13 cellular contexts compared by ENCODE assay signal in genomic region chr12:123808167-123808566, GRCh38. TPM values are rescaled to one million over a fixed set of nuclear protein-coding genes. Genes with fewer than 3 reads are reported as not detected.
DNase-seq lines count a peak whose midpoint lies in the region; ATAC-seq and TF ChIP-seq lines count a peak whose summit lies in the region.
"Had no signal": no experiment of that assay in that cellular context is flagged by ENCODE, and none has a peak within 500 bp of the region (broad histone marks: within the 10 kb centered on the region; RNA-seq: fewer than 3 reads in every experiment).

No MANE protein-coding gene starts in this region.

- H3K27ac ChIP-seq in CD4-positive, alpha-beta T cell (ENCODE audit: low read depth, low read length), result no peak overlapping the region
- H3K27ac ChIP-seq: psoas muscle had no signal

- H3K27ac Mint-ChIP-seq in activated T-helper 17 cell treated with anti-CD3 and anti-CD28 coated beads, Interleukin-2, amount 50 U/mL, for 72 hours, result peak overlapping the region; percentile 36
- no peak overlapping the region for H3K27ac Mint-ChIP-seq in CD4-positive, alpha-beta T cell

- peaks cover 23% of the 10 kb centered on the region for H3K27me3 Mint-ChIP-seq in activated T-helper 17 cell treated with anti-CD3 and anti-CD28 coated beads, Interleukin-2, amount 50 U/mL, for 72 hours
- peaks cover 6% of the 10 kb centered on the region for H3K27me3 Mint-ChIP-seq in CD4-positive, alpha-beta T cell

- no peaks in the 10 kb centered on the region for H3K9me3 Mint-ChIP-seq in activated T-helper 17 cell treated with anti-CD3 and anti-CD28 coated beads, Interleukin-2, amount 50 U/mL, for 72 hours
- no peaks in the 10 kb centered on the region for H3K9me3 Mint-ChIP-seq in CD4-positive, alpha-beta T cell
- H3K9me3 Mint-ChIP-seq: activated naive CD4-positive, alpha-beta T cell treated with anti-CD3 and anti-CD28 coated beads, Interleukin-2, amount 50 U/mL, for 72 hours had no signal

- H3K36me3 Mint-ChIP-seq in activated T-helper 17 cell treated with anti-CD3 and anti-CD28 coated beads, Interleukin-2, amount 50 U/mL, for 72 hours (ENCODE audit: low read depth), result no peaks in the 10 kb centered on the region
- H3K36me3 Mint-ChIP-seq in CD4-positive, alpha-beta T cell (ENCODE audit: low read depth), result no peaks in the 10 kb centered on the region
- H3K36me3 Mint-ChIP-seq: activated naive CD4-positive, alpha-beta T cell treated with anti-CD3 and anti-CD28 coated beads, Interleukin-2, amount 50 U/mL, for 72 hours had no signal

- no peak for TF ChIP-seq POLR2A in GM18505 (IDR thresholded peaks at IDR 0.05; ENCODE audit: borderline replicate concordance, extremely low read depth, insufficient read depth, insufficient read length)

- POLR2A ChIA-PET in CD4-positive, alpha-beta T cell (lab: Charles Lee), result no interaction called here

- no peaks in the 10 kb centered on the region for H3K9me3 ChIP-seq in CD4-positive, alpha-beta T cell (ENCODE audit: control insufficient read depth, low read length)
- H3K9me3 ChIP-seq: psoas muscle had no signal

- no peaks in the 10 kb centered on the region for H3K4me1 Mint-ChIP-seq in activated T-helper 17 cell treated with anti-CD3 and anti-CD28 coated beads, Interleukin-2, amount 50 U/mL, for 72 hours
- H3K4me1 Mint-ChIP-seq in CD4-positive, alpha-beta T cell (ENCODE audit: low read depth), result no peaks in the 10 kb centered on the region

- ATAC-seq in activated T-helper 17 cell treated with anti-CD3 and anti-CD28 coated beads, Interleukin-2, amount 50 U/mL, for 72 hours (replicated peaks), result no peak
- peak; percentile 50 for ATAC-seq in left lobe of liver
- no peak for ATAC-seq in GM18505 (IDR thresholded peaks at IDR 0.05; ENCODE audit: unreplicated experiment)
- no peak for ATAC-seq in HG02610 (IDR thresholded peaks at IDR 0.05; ENCODE audit: unreplicated experiment)
- ATAC-seq in CD4-positive, alpha-beta T cell (ENCODE audit: poor library complexity), result no peak
- ATAC-seq: activated naive CD4-positive, alpha-beta T cell treated with anti-CD3 and anti-CD28 coated beads, Interleukin-2, amount 50 U/mL, for 72 hours; psoas muscle had no signal

- H3K4me3 Mint-ChIP-seq in activated T-helper 17 cell treated with anti-CD3 and anti-CD28 coated beads, Interleukin-2, amount 50 U/mL, for 72 hours, result no peak overlapping the region
- no peak overlapping the region for H3K4me3 Mint-ChIP-seq in CD4-positive, alpha-beta T cell

- TF ChIP-seq CTCF in CD4-positive, alpha-beta T cell (IDR thresholded peaks at IDR 0.05), result no peak

- CTCF ChIA-PET in CD4-positive, alpha-beta T cell (lab: Charles Lee), result no interaction called here

- DNase-seq in COLO829 (ENCODE audit: low spot score) (peak; percentile 27), HT-29 (ENCODE audit: low spot score) (peak; percentile 21), left lobe of liver (ENCODE audit: low spot score) (no peak), mucosa of gallbladder (ENCODE audit: low spot score) (no peak)
- no peak for DNase-seq in CD4-positive, alpha-beta T cell
- DNase-seq: NCI-H1694; psoas muscle; stimulated activated naive CD4-positive, alpha-beta T cell treated with Interleukin-2 at 50 U/mL for 16 hours; T-helper 9 cell had no signal

- no peaks in the 10 kb centered on the region for H3K27me3 ChIP-seq in CD4-positive, alpha-beta T cell (ENCODE audit: control insufficient read depth, insufficient read depth, low read length)

- intact Hi-C loops in CD4-positive, alpha-beta T cell (cut with DNase I, micrococcal nuclease), result no loop called here

RNA-seq across cellular contexts. Expression of gene DNAH10, which starts 46.1 kb away (rescaled TPM):
- total RNA-seq in HT-29 (2014; rRNA removed; shearing (Covaris generic)), result under 0.01 TPM in 1 of 2 replicates, not detected in the other
- under 1 TPM; 0.26 to 0.30 TPM for total RNA-seq in activated T-helper 17 cell treated with anti-CD3 and anti-CD28 coated beads, Interleukin-2, amount 50 U/mL, for 72 hours
- 0.28 TPM for total RNA-seq in left lobe of liver
- under 1 TPM; 0.16 to 0.17 TPM for total RNA-seq in CD4-positive, alpha-beta T cell
- 0.23 TPM for total RNA-seq in mucosa of gallbladder

Comparison
In these comparisons a context has a peak if more than half of its experiments do, and no peak if none do; other contexts are left out.
1. DNase-seq: peak in COLO829 (single experiment) and HT-29 (single experiment); none in left lobe of liver (single experiment), CD4-positive, alpha-beta T cell (0 of 10) and mucosa of gallbladder (single experiment).